Comparison of ENCODE assay signal across 26 cellular contexts in the genomic region with DNA sequence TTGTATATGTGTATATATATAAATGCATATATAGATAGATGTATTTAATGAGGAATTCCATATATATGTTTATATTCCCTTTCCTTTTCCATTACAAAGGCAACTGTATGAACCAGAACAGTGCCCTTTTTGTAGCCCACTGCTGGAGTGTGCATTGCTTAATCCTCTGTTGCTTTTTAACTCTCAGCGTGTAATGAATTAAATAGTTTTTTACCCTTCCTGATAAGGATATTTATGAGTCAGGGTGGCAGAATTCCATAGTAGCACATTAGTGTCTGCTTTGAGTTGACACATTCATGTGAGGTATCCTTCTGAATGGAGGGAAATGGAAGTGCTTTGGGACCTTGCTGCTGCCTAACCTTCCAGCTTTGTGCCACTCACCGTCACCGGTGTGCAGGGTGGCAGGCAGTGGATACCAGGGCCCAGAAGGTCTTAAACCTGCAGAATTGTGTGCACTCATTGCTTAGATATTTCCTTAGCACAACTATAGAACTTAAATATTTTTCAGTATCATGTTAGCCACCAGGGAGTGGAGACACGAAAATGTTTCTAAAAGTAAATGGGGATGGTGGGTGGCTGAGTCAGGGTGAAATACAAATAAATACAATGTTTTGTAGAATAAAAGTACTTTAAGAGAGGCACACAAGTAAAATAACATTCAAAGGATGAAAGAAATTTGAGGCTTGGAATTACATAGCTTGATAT.
DNase-seq lines count a peak whose midpoint lies in the region; FAIRE-seq and TF ChIP-seq lines count a peak whose summit lies in the region.
"Had no signal": no experiment of that assay in that cellular context is flagged by ENCODE, and none has a peak within 500 bp of the region (broad histone marks: within the 10 kb centered on the region; RNA-seq: fewer than 3 reads in every experiment).

No MANE protein-coding gene starts in this region.

- no peak overlapping the region for H3K4me3 ChIP-seq in astrocyte (ENCODE audit: insufficient read depth, low read depth, low read length)
- H3K4me3 ChIP-seq in effector memory CD4-positive, alpha-beta T cell (ENCODE audit: insufficient read depth, low read depth, low read length, poor library complexity, severe bottlenecking) = no peak overlapping the region
- H3K4me3 ChIP-seq: GM12878, neural progenitor cell, right lobe of liver, transverse colon had no signal

- FAIRE-seq in astrocyte (lab: Jason Lieb, UNC) = peak; percentile 88
- FAIRE-seq: GM12878 had no signal

- H3K9me3 ChIP-seq in astrocyte (ENCODE audit: insufficient read depth, low read depth, low read length) = no peaks in the 10 kb centered on the region
- no peaks in the 10 kb centered on the region for H3K9me3 ChIP-seq in effector memory CD4-positive, alpha-beta T cell (ENCODE audit: control insufficient read depth, low read length)
- H3K9me3 ChIP-seq: right lobe of liver, transverse colon had no signal

- peaks cover 40% of the 10 kb centered on the region for H3K4me1 Mint-ChIP-seq in activated naive CD8-positive, alpha-beta T cell (ENCODE audit: low read depth)
- peaks cover 34% of the 10 kb centered on the region for H3K4me1 Mint-ChIP-seq in activated naive CD8-positive, alpha-beta T cell treated with anti-CD3 and anti-CD28 coated beads for 36 hours
- peaks cover 34% of the 10 kb centered on the region for H3K4me1 Mint-ChIP-seq in astrocyte (ENCODE audit: low read depth, unreplicated experiment)

- H3K4me2 ChIP-seq in astrocyte (ENCODE audit: low read length) = peak overlapping the region; percentile 49
- H3K4me2 ChIP-seq: neural progenitor cell had no signal

- H3K27me3 Mint-ChIP-seq in activated naive CD8-positive, alpha-beta T cell = no peaks in the 10 kb centered on the region
- no peaks in the 10 kb centered on the region for H3K27me3 Mint-ChIP-seq in activated naive CD8-positive, alpha-beta T cell treated with anti-CD3 and anti-CD28 coated beads for 36 hours
- H3K27me3 Mint-ChIP-seq in astrocyte (ENCODE audit: low read depth, unreplicated experiment) = no peaks in the 10 kb centered on the region
- H3K27me3 Mint-ChIP-seq: activated CD4-positive, alpha-beta T cell treated with anti-CD3 and anti-CD28 coated beads for 36 hours; CD4-positive, alpha-beta T cell had no signal

- peaks cover 3% of the 10 kb centered on the region for H3K9me3 Mint-ChIP-seq in activated naive CD8-positive, alpha-beta T cell (ENCODE audit: low read depth)
- peaks cover 1% of the 10 kb centered on the region for H3K9me3 Mint-ChIP-seq in activated naive CD8-positive, alpha-beta T cell treated with anti-CD3 and anti-CD28 coated beads for 36 hours
- H3K9me3 Mint-ChIP-seq in astrocyte (ENCODE audit: unreplicated experiment) = no peaks in the 10 kb centered on the region
- H3K9me3 Mint-ChIP-seq: activated naive CD4-positive, alpha-beta T cell treated with anti-CD3 and anti-CD28 coated beads for 36 hours; CD4-positive, alpha-beta T cell; endodermal cell; H9; immature natural killer cell; neural progenitor cell had no signal

- H3K36me3 ChIP-seq in astrocyte (ENCODE audit: insufficient read depth, low read length) = peaks cover 3% of the 10 kb centered on the region
- no peaks in the 10 kb centered on the region for H3K36me3 ChIP-seq in effector memory CD4-positive, alpha-beta T cell (ENCODE audit: control insufficient read depth, insufficient read depth, low read length)
- H3K36me3 ChIP-seq: neural progenitor cell, right lobe of liver, transverse colon had no signal

- peaks cover 82% of the 10 kb centered on the region for H4K20me1 ChIP-seq in astrocyte (ENCODE audit: insufficient read depth, low read length)

- TF ChIP-seq CTCF in astrocyte (IDR thresholded peaks at IDR 0.05; ENCODE audit: insufficient read depth, low read depth, low read length) = no peak

- no peak for DNase-seq in activated naive CD8-positive, alpha-beta T cell treated with anti-CD3 and anti-CD28 coated beads for 36 hours
- DNase-seq in astrocyte (ENCODE audit: low read depth) (peak; percentile 69), glomerular visceral epithelial cell (ENCODE audit: extremely low spot score) (peak; percentile 30), substantia nigra (lab: John Stamatoyannopoulos, UW) (no peak), T-helper 2 cell (no peak), C1 segment of cervical spinal cord (lab: John Stamatoyannopoulos, UW) (no peak)
- DNase-seq in effector memory CD4-positive, alpha-beta T cell = no peak
- DNase-seq: activated CD4-positive, alpha-beta T cell treated with anti-CD3 and anti-CD28 coated beads for 36 hours; activated CD8-positive, alpha-beta memory T cell treated with anti-CD3 and anti-CD28 coated beads, Interleukin-2, amount 50 U/mL, for 48 hours; activated naive CD4-positive, alpha-beta T cell treated with anti-CD3 and anti-CD28 coated beads for 36 hours; caudate nucleus; CD4-positive, alpha-beta T cell; endodermal cell; H9; immature natural killer cell; NCI-H1105; NCI-H2171; NK-92 treated with Interleukin-12 subunit alpha and Interleukin-12 subunit beta, amount 100 ng/mL, for 24 hours; right lobe of liver; SIG-M5; T-helper 9 cell; transverse colon had no signal

- peaks cover 36% of the 10 kb centered on the region for H3K4me1 ChIP-seq in astrocyte (ENCODE audit: insufficient read depth, low read length)
- no peaks in the 10 kb centered on the region for H3K4me1 ChIP-seq in effector memory CD4-positive, alpha-beta T cell (ENCODE audit: control insufficient read depth, insufficient read depth, low read length, poor library complexity, severe bottlenecking)
- H3K4me1 ChIP-seq: right lobe of liver had no signal

- H3K4me3 Mint-ChIP-seq in activated naive CD8-positive, alpha-beta T cell = no peak overlapping the region
- no peak overlapping the region for H3K4me3 Mint-ChIP-seq in activated naive CD8-positive, alpha-beta T cell treated with anti-CD3 and anti-CD28 coated beads for 36 hours
- no peak overlapping the region for H3K4me3 Mint-ChIP-seq in astrocyte (ENCODE audit: unreplicated experiment)
- H3K4me3 Mint-ChIP-seq: activated CD4-positive, alpha-beta T cell treated with anti-CD3 and anti-CD28 coated beads for 36 hours; activated naive CD4-positive, alpha-beta T cell treated with anti-CD3 and anti-CD28 coated beads for 36 hours; CD4-positive, alpha-beta T cell; endodermal cell; H9; neural progenitor cell had no signal

- peaks cover 19% of the 10 kb centered on the region for H3K36me3 Mint-ChIP-seq in activated naive CD8-positive, alpha-beta T cell
- peaks cover 46% of the 10 kb centered on the region for H3K36me3 Mint-ChIP-seq in activated naive CD8-positive, alpha-beta T cell treated with anti-CD3 and anti-CD28 coated beads for 36 hours
- peaks cover 11% of the 10 kb centered on the region for H3K36me3 Mint-ChIP-seq in astrocyte (ENCODE audit: low read depth, unreplicated experiment)

- H3K27ac ChIP-seq in astrocyte (ENCODE audit: low read depth, low read length) = peak overlapping the region; percentile 51
- H3K27ac ChIP-seq in substantia nigra (ENCODE audit: low read depth, low read length, poor library complexity, severe bottlenecking) = peak overlapping the region; percentile 40
- H3K27ac ChIP-seq in effector memory CD4-positive, alpha-beta T cell (ENCODE audit: insufficient read depth, low read length, poor library complexity, severe bottlenecking) = no peak overlapping the region
- H3K27ac ChIP-seq: 22Rv1, neural progenitor cell, right lobe of liver, transverse colon had no signal

- H2AFZ ChIP-seq in astrocyte (ENCODE audit: low read depth, low read length) = no peak overlapping the region
- H2AFZ ChIP-seq: neural progenitor cell had no signal

- H3K27me3 ChIP-seq in astrocyte (ENCODE audit: insufficient read depth, low read length) = no peaks in the 10 kb centered on the region
- H3K27me3 ChIP-seq in effector memory CD4-positive, alpha-beta T cell (replicated peaks; ENCODE audit: control insufficient read depth, insufficient read depth, low read length, poor library complexity, severe bottlenecking) = no peaks in the 10 kb centered on the region
- H3K27me3 ChIP-seq: neural progenitor cell, right lobe of liver, transverse colon had no signal

- H3K79me2 ChIP-seq in astrocyte (ENCODE audit: insufficient read depth, low read length) = peaks cover 66% of the 10 kb centered on the region

- H3K27ac Mint-ChIP-seq in activated naive CD8-positive, alpha-beta T cell = peak overlapping the region; percentile 13
- H3K27ac Mint-ChIP-seq in activated naive CD8-positive, alpha-beta T cell treated with anti-CD3 and anti-CD28 coated beads for 36 hours = no peak overlapping the region
- H3K27ac Mint-ChIP-seq in astrocyte (ENCODE audit: unreplicated experiment) = peak overlapping the region; percentile 35
- H3K27ac Mint-ChIP-seq: activated CD4-positive, alpha-beta T cell treated with anti-CD3 and anti-CD28 coated beads for 36 hours; activated naive CD4-positive, alpha-beta T cell treated with anti-CD3 and anti-CD28 coated beads for 36 hours; CD4-positive, alpha-beta T cell; endodermal cell; H9; neural progenitor cell had no signal

- no peak overlapping the region for H3K9ac ChIP-seq in astrocyte (ENCODE audit: low read length)
- H3K9ac ChIP-seq: neural progenitor cell had no signal

Comparison
In these comparisons a context has a peak if more than half of its experiments do, and no peak if none do; other contexts are left out.
1. DNase-seq: peak in astrocyte (single experiment) and glomerular visceral epithelial cell (single experiment); none in activated naive CD8-positive, alpha-beta T cell treated with anti-CD3 and anti-CD28 coated beads for 36 hours (single experiment), substantia nigra (0 of 49), T-helper 2 cell (0 of 5), effector memory CD4-positive, alpha-beta T cell (0 of 3) and C1 segment of cervical spinal cord (0 of 14).